Comparison of ENCODE assay signal across 8 cellular contexts in the genomic region with DNA sequence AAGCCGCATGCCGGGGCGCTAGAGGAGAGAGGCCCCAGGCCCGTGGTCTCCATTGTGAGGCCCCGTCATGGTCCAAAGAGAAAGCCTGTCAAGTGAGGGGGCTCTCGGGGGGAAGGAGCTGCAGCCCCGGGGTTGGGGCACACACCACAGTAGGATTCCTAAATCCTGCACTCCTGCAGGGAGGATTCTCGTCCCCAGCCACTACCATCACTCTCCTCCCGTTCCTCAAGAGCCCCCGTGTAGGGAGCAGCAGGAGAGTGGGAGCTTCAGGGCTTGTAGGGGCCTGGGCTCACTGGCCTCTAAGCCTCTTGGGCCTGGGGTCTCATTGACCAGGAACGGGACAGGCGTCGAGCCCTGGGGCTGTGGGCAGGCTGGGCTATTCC. TPM values are rescaled to one million over a fixed set of nuclear protein-coding genes. Genes with fewer than 3 reads are reported as not detected.
DNase-seq lines count a peak whose midpoint lies in the region; ATAC-seq, FAIRE-seq and TF ChIP-seq lines count a peak whose summit lies in the region.

No MANE protein-coding gene starts in this region.

- H3K9ac ChIP-seq in adipocyte (ENCODE audit: low read length) = peak overlapping the region; percentile 91
- H3K9ac ChIP-seq in HepG2 (ENCODE audit: insufficient read depth, low read depth, low read length) = peak overlapping the region; percentile 76

- no peak for DNase-seq in T-helper 2 cell treated with Interferon-gamma antibody and Interleukin-4, amounts not matched to agents 5 μg/mL and 100 μg/mL, for 36 hours (ENCODE audit: low spot score)
- no peak for DNase-seq in T-helper 2 cell
- no peak for DNase-seq in adipocyte (ENCODE audit: low read depth)
- no peak for DNase-seq in HepG2 (ENCODE audit: low spot score)
- DNase-seq in thoracic aorta (ENCODE audit: low spot score) = no peak
- no peak for DNase-seq in kidney glomerular epithelial cell (lab: John Stamatoyannopoulos, UW)

- TF ChIP-seq CTCF in HepG2 (CRISPR knock-in tag; IDR thresholded peaks at IDR 0.05) (no peak), thoracic aorta (IDR thresholded peaks at IDR 0.05) (no peak)

- no peaks in the 10 kb centered on the region for H3K27me3 Mint-ChIP-seq in T-helper 2 cell treated with Interferon-gamma antibody and Interleukin-4, amounts not matched to agents 5 μg/mL and 100 μg/mL, for 36 hours (ENCODE audit: low read depth)

- H3K27me3 ChIP-seq in adipocyte (replicated peaks; ENCODE audit: control insufficient read depth, insufficient read depth, low read length) = no peaks in the 10 kb centered on the region
- no peaks in the 10 kb centered on the region; a peak in 1 of 5 replicates for H3K27me3 ChIP-seq in HepG2 (ENCODE audit: control insufficient read depth in 1 of 2, insufficient read depth in 2 of 2, low read length in 2 of 2)
- no peaks in the 10 kb centered on the region for H3K27me3 ChIP-seq in thoracic aorta (replicated peaks; ENCODE audit: insufficient read depth)

- peaks cover 7% of the 10 kb centered on the region for H3K4me1 Mint-ChIP-seq in T-helper 2 cell treated with Interferon-gamma antibody and Interleukin-4, amounts not matched to agents 5 μg/mL and 100 μg/mL, for 36 hours (ENCODE audit: low read depth)

- ATAC-seq in HepG2 (peak; percentile 12), thoracic aorta (ENCODE audit: insufficient number of reproducible peaks, low FRiP score, low read depth) (no peak), HG03175 (IDR thresholded peaks at IDR 0.05; ENCODE audit: unreplicated experiment) (no peak), GM21423 (IDR thresholded peaks at IDR 0.05; ENCODE audit: unreplicated experiment) (no peak)

- H3K79me2 ChIP-seq in HepG2 (ENCODE audit: insufficient read depth, low read length) = no peaks in the 10 kb centered on the region

- 9% methylated on average over 8 of the region's 13 CpGs for WGBS in HepG2 (ENCODE audit: low lambda C conversion rate)

- H3K4me1 ChIP-seq in adipocyte (ENCODE audit: control insufficient read depth, insufficient read depth, low read length) (peaks cover 23% of the 10 kb centered on the region), HepG2 (ENCODE audit: insufficient read depth, low read length) (peaks cover 38% of the 10 kb centered on the region), thoracic aorta (ENCODE audit: control insufficient read depth in 1 of 2, low read depth in 2 of 2) (peaks cover 14 to 24% of the 10 kb centered on the region in 2 donors)

- no peak overlapping the region for H2AFZ ChIP-seq in HepG2 (ENCODE audit: low read length)

- H3K4me3 Mint-ChIP-seq in T-helper 2 cell treated with Interferon-gamma antibody and Interleukin-4, amounts not matched to agents 5 μg/mL and 100 μg/mL, for 36 hours = peak overlapping the region; percentile 86

- in situ Hi-C loops in HepG2 (cut with HindIII; ENCODE audit: extremely low pct_ligation_motif_present, low pct_unique_long_range_greater_than_20kb) = loop anchor here (5.0 to 10.0 kb wide), 2 partner anchors 140 to 267 kb away; a partner anchor contains a TSS

- no peak for TF ChIP-seq POLR2A in HepG2 (IDR thresholded peaks at IDR 0.05; ENCODE audit: insufficient read depth in 1 of 2, low read depth in 2 of 2, low read length in 2 of 2)

- TF ChIP-seq EP300 in HepG2 (IDR thresholded peaks at IDR 0.05; ENCODE audit: low read depth in 2 of 2, low read length in 2 of 2) (no peak), HepG2 (CRISPR knock-in tag; IDR thresholded peaks at IDR 0.05; ENCODE audit: borderline replicate concordance) (no peak)

- H3K9me3 ChIP-seq in adipocyte (ENCODE audit: control insufficient read depth, low read length) = no peaks in the 10 kb centered on the region
- H3K9me3 ChIP-seq in HepG2 (ENCODE audit: low read length) = no peaks in the 10 kb centered on the region
- H3K9me3 ChIP-seq in thoracic aorta = no peaks in the 10 kb centered on the region

- no peaks in the 10 kb centered on the region for H4K20me1 ChIP-seq in HepG2 (ENCODE audit: insufficient read depth, low read length)

- BruUV-seq in HepG2 (replicated peaks; lab: Mats Ljungman, UMichigan) = no TSS peak

- no peaks in the 10 kb centered on the region for H3K9me3 Mint-ChIP-seq in T-helper 2 cell treated with Interferon-gamma antibody and Interleukin-4, amounts not matched to agents 5 μg/mL and 100 μg/mL, for 36 hours

- POLR2A ChIA-PET in HepG2 (lab: Yijun Ruan, JAX) = interaction anchor here (0.9 to 3.8 kb wide), 7 partner anchors 52 to 417 kb away, joined by 4 to 28 read pairs (median 5); a partner anchor contains a TSS

- peak overlapping the region; percentile 80 for H3K4me3 ChIP-seq in adipocyte (ENCODE audit: low read length)
- peak overlapping the region; percentile 77 to 96 (median 88) for H3K4me3 ChIP-seq in HepG2 (replicated peaks in 1 of 3; ENCODE audit: insufficient read depth in 1 of 3, low read depth in 2 of 3, low read length in 3 of 3)
- H3K4me3 ChIP-seq in thoracic aorta = peak overlapping the region; percentile 92

- intact Hi-C loops in HepG2 (cut with micrococcal nuclease; ENCODE audit: unreplicated experiment) = no loop called here

- H3K27ac Mint-ChIP-seq in T-helper 2 cell treated with Interferon-gamma antibody and Interleukin-4, amounts not matched to agents 5 μg/mL and 100 μg/mL, for 36 hours = no peak overlapping the region

- H3K27ac ChIP-seq in HepG2 (ENCODE audit: extremely low read length, insufficient read depth, low read length) (peak overlapping the region; percentile 67), thoracic aorta (peak overlapping the region; percentile 81 to 90)

- no peak for FAIRE-seq in HepG2 (lab: Jason Lieb, UNC)

- TF ChIP-seq RAD21 in HepG2 (CRISPR knock-in tag; IDR thresholded peaks at IDR 0.05) = no peak

- H3K4me2 ChIP-seq in HepG2 (ENCODE audit: low read depth, low read length) = peak overlapping the region; percentile 98

- CTCF ChIA-PET in HepG2 (lab: Yijun Ruan, JAX; ENCODE audit: low intra/inter-chr PET ratio, low total read pairs) = interaction anchor here (1.1 to 4.2 kb wide), 8 partner anchors 14 to 173 kb away, joined by 3 to 118 read pairs (median 8); a partner anchor contains a TSS

- no peaks in the 10 kb centered on the region for H3K36me3 Mint-ChIP-seq in T-helper 2 cell treated with Interferon-gamma antibody and Interleukin-4, amounts not matched to agents 5 μg/mL and 100 μg/mL, for 36 hours (ENCODE audit: low read depth)

- H3K36me3 ChIP-seq in adipocyte (ENCODE audit: control insufficient read depth, insufficient read depth, low read length, severe bottlenecking) (no peaks in the 10 kb centered on the region), HepG2 (replicated peaks in 1 of 2; ENCODE audit: control insufficient read depth in 1 of 2, insufficient read depth in 2 of 2, low read length in 2 of 2) (peaks cover 0 to 3% of the 10 kb centered on the region in 2 experiments; a peak in 1 of 5 replicates), thoracic aorta (no peaks in the 10 kb centered on the region)

RNA-seq across cellular contexts. Expression of a gene that starts 0.8 kb away (rescaled TPM):
- total RNA-seq in HepG2 (2016; rRNA removed; fragmentation: Illumina TruSeq; extraction: Trizol) (1.7 and 3.1 TPM in 2 replicates), thoracic aorta (10 to 100 TPM in 1 of 2 donors, 1 to 10 TPM in 1; 6.6 to 11.9 TPM)
- total RNA-seq in HepG2 (2016; cell fraction: cytosol; rRNA removed; fragmentation: Illumina TruSeq; extraction: Trizol; ENCODE audit: low read depth) = 1.9 and 2.8 TPM in 2 replicates
- 2.1 and 4.2 TPM in 2 replicates for total RNA-seq in HepG2 (2016; cell fraction: insoluble cytoplasmic fraction; rRNA removed; fragmentation: Illumina TruSeq; extraction: Trizol)
- total RNA-seq in HepG2 (2016; cell fraction: membrane; rRNA removed; fragmentation: Illumina TruSeq; extraction: Trizol) = 2.2 and 3.5 TPM in 2 replicates
- 1.9 and 4.3 TPM in 2 replicates for total RNA-seq in HepG2 (2016; cell fraction: nucleus; rRNA removed; fragmentation: Illumina TruSeq; extraction: Trizol)
- polyA plus RNA-seq in HepG2 (2011; rRNA removed) = 1.5 and 2.0 TPM in 2 replicates
- 1.8 and 2.8 TPM in 2 replicates for polyA plus RNA-seq in HepG2 (2011; cell fraction: cytosol; rRNA removed)
- polyA plus RNA-seq in HepG2 (2011; cell fraction: nucleus; rRNA removed) = 7.9 and 8.0 TPM in 2 replicates
- polyA plus RNA-seq in HepG2 (2012) = 1.3 and 1.7 TPM in 2 replicates
- 1.6 and 2.1 TPM in 2 replicates for polyA plus RNA-seq in HepG2 (2016; cell fraction: cytosol; fragmentation: Illumina TruSeq; extraction: Trizol; ENCODE audit: low read depth)
- 2.2 and 3.1 TPM in 2 replicates for polyA plus RNA-seq in HepG2 (2016; cell fraction: insoluble cytoplasmic fraction; fragmentation: Illumina TruSeq; extraction: Trizol; ENCODE audit: low read depth)
- polyA plus RNA-seq in HepG2 (2016; cell fraction: membrane; fragmentation: Illumina TruSeq; extraction: Trizol; ENCODE audit: low read depth) = 2.3 and 2.5 TPM in 2 replicates
- 5.2 and 6.4 TPM in 2 replicates for polyA plus RNA-seq in HepG2 (2016; cell fraction: nucleus; fragmentation: Illumina TruSeq; extraction: Trizol; ENCODE audit: insufficient read depth, low read depth)
- 0.12 and 1.3 TPM in 2 replicates for polyA minus RNA-seq in HepG2 (2011; rRNA and poly(A)+ RNA removed; ENCODE audit: low replicate concordance)
- polyA minus RNA-seq in HepG2 (2011; cell fraction: cytosol; rRNA and poly(A)+ RNA removed) = 0.53 and 0.79 TPM in 2 replicates
- 0.62 and 0.64 TPM in 2 replicates for polyA minus RNA-seq in HepG2 (2011; cell fraction: nucleus; rRNA and poly(A)+ RNA removed)

RNA-seq across cellular contexts. Expression of a gene that starts 0.9 kb away (rescaled TPM):
- 20.8 and 21.4 TPM in 2 replicates for total RNA-seq in HepG2 (2016; rRNA removed; fragmentation: Illumina TruSeq; extraction: Trizol)
- total RNA-seq in HepG2 (2016; cell fraction: cytosol; rRNA removed; fragmentation: Illumina TruSeq; extraction: Trizol; ENCODE audit: low read depth) = 10.8 and 12.4 TPM in 2 replicates
- total RNA-seq in HepG2 (2016; cell fraction: insoluble cytoplasmic fraction; rRNA removed; fragmentation: Illumina TruSeq; extraction: Trizol) = 17.9 and 24.2 TPM in 2 replicates
- 17.6 and 19.5 TPM in 2 replicates for total RNA-seq in HepG2 (2016; cell fraction: membrane; rRNA removed; fragmentation: Illumina TruSeq; extraction: Trizol)
- total RNA-seq in HepG2 (2016; cell fraction: nucleus; rRNA removed; fragmentation: Illumina TruSeq; extraction: Trizol) = 13.8 and 15.4 TPM in 2 replicates
- polyA plus RNA-seq in HepG2 (2011; rRNA removed) = 10.8 and 12.2 TPM in 2 replicates
- polyA plus RNA-seq in HepG2 (2011; cell fraction: cytosol; rRNA removed) = 6.0 and 11.2 TPM in 2 replicates
- 29.2 and 37.2 TPM in 2 replicates for polyA plus RNA-seq in HepG2 (2011; cell fraction: nucleus; rRNA removed)
- polyA plus RNA-seq in HepG2 (2012) = 9.4 and 12.3 TPM in 2 replicates
- polyA plus RNA-seq in HepG2 (2016; cell fraction: cytosol; fragmentation: Illumina TruSeq; extraction: Trizol; ENCODE audit: low read depth) = 11.8 and 13.2 TPM in 2 replicates
- polyA plus RNA-seq in HepG2 (2016; cell fraction: insoluble cytoplasmic fraction; fragmentation: Illumina TruSeq; extraction: Trizol; ENCODE audit: low read depth) = 18.0 and 18.5 TPM in 2 replicates
- polyA plus RNA-seq in HepG2 (2016; cell fraction: membrane; fragmentation: Illumina TruSeq; extraction: Trizol; ENCODE audit: low read depth) = 9.5 and 15.3 TPM in 2 replicates
- polyA plus RNA-seq in HepG2 (2016; cell fraction: nucleus; fragmentation: Illumina TruSeq; extraction: Trizol; ENCODE audit: insufficient read depth, low read depth) = 33.6 and 35.0 TPM in 2 replicates
- polyA minus RNA-seq in HepG2 (2011; rRNA and poly(A)+ RNA removed; ENCODE audit: low replicate concordance) = 6.6 and 7.1 TPM in 2 replicates
- polyA minus RNA-seq in HepG2 (2011; cell fraction: cytosol; rRNA and poly(A)+ RNA removed) = 4.5 and 7.8 TPM in 2 replicates
- polyA minus RNA-seq in HepG2 (2011; cell fraction: nucleus; rRNA and poly(A)+ RNA removed) = 3.6 and 3.9 TPM in 2 replicates
- 10 to 100 TPM; 15.4 to 17.6 TPM for total RNA-seq in thoracic aorta

RNA-seq across cellular contexts. Expression of a gene that starts 6.7 kb away (rescaled TPM):
- 3.0 and 4.3 TPM in 2 replicates for total RNA-seq in HepG2 (2016; rRNA removed; fragmentation: Illumina TruSeq; extraction: Trizol)
- total RNA-seq in HepG2 (2016; cell fraction: cytosol; rRNA removed; fragmentation: Illumina TruSeq; extraction: Trizol; ENCODE audit: low read depth) = 22.8 and 24.1 TPM in 2 replicates
- 2.5 and 4.0 TPM in 2 replicates for total RNA-seq in HepG2 (2016; cell fraction: insoluble cytoplasmic fraction; rRNA removed; fragmentation: Illumina TruSeq; extraction: Trizol)
- 18.3 and 19.1 TPM in 2 replicates for total RNA-seq in HepG2 (2016; cell fraction: membrane; rRNA removed; fragmentation: Illumina TruSeq; extraction: Trizol)
- total RNA-seq in HepG2 (2016; cell fraction: nucleus; rRNA removed; fragmentation: Illumina TruSeq; extraction: Trizol) = 1.6 and 2.2 TPM in 2 replicates
- polyA plus RNA-seq in HepG2 (2011; rRNA removed) = 3.5 and 3.6 TPM in 2 replicates
- 4.3 and 6.9 TPM in 2 replicates for polyA plus RNA-seq in HepG2 (2011; cell fraction: cytosol; rRNA removed)
- 2.8 and 3.0 TPM in 2 replicates for polyA plus RNA-seq in HepG2 (2011; cell fraction: nucleus; rRNA removed)
- 1.3 and 2.2 TPM in 2 replicates for polyA plus RNA-seq in HepG2 (2012)
- 26.8 and 27.5 TPM in 2 replicates for polyA plus RNA-seq in HepG2 (2016; cell fraction: cytosol; fragmentation: Illumina TruSeq; extraction: Trizol; ENCODE audit: low read depth)
- 2.2 and 3.0 TPM in 2 replicates for polyA plus RNA-seq in HepG2 (2016; cell fraction: insoluble cytoplasmic fraction; fragmentation: Illumina TruSeq; extraction: Trizol; ENCODE audit: low read depth)
- polyA plus RNA-seq in HepG2 (2016; cell fraction: membrane; fragmentation: Illumina TruSeq; extraction: Trizol; ENCODE audit: low read depth) = 17.4 and 17.7 TPM in 2 replicates
- 1.5 and 2.9 TPM in 2 replicates for polyA plus RNA-seq in HepG2 (2016; cell fraction: nucleus; fragmentation: Illumina TruSeq; extraction: Trizol; ENCODE audit: insufficient read depth, low read depth)
- 2.8 and 3.8 TPM in 2 replicates for polyA minus RNA-seq in HepG2 (2011; rRNA and poly(A)+ RNA removed; ENCODE audit: low replicate concordance)
- 0.79 and 2.1 TPM in 2 replicates for polyA minus RNA-seq in HepG2 (2011; cell fraction: cytosol; rRNA and poly(A)+ RNA removed)
- polyA minus RNA-seq in HepG2 (2011; cell fraction: nucleus; rRNA and poly(A)+ RNA removed) = 0.50 and 0.77 TPM in 2 replicates
- total RNA-seq in thoracic aorta = 10 to 100 TPM in 1 of 2 donors, 1 to 10 TPM in 1; 5.7 to 10.7 TPM

RNA-seq across cellular contexts. Expression of a gene that starts 7.4 kb away (rescaled TPM):
- total RNA-seq in HepG2 (2016; rRNA removed; fragmentation: Illumina TruSeq; extraction: Trizol) = 26.1 and 32.6 TPM in 2 replicates
- total RNA-seq in HepG2 (2016; cell fraction: cytosol; rRNA removed; fragmentation: Illumina TruSeq; extraction: Trizol; ENCODE audit: low read depth) = 11.9 and 12.4 TPM in 2 replicates
- 22.4 and 31.8 TPM in 2 replicates for total RNA-seq in HepG2 (2016; cell fraction: insoluble cytoplasmic fraction; rRNA removed; fragmentation: Illumina TruSeq; extraction: Trizol)
- total RNA-seq in HepG2 (2016; cell fraction: membrane; rRNA removed; fragmentation: Illumina TruSeq; extraction: Trizol) = 20.9 and 24.1 TPM in 2 replicates
- 18.3 and 24.0 TPM in 2 replicates for total RNA-seq in HepG2 (2016; cell fraction: nucleus; rRNA removed; fragmentation: Illumina TruSeq; extraction: Trizol)
- polyA plus RNA-seq in HepG2 (2011; rRNA removed) = 37.1 and 38.3 TPM in 2 replicates
- polyA plus RNA-seq in HepG2 (2011; cell fraction: cytosol; rRNA removed) = 15.3 and 28.8 TPM in 2 replicates
- 82.8 and 84.5 TPM in 2 replicates for polyA plus RNA-seq in HepG2 (2011; cell fraction: nucleus; rRNA removed)
- polyA plus RNA-seq in HepG2 (2012) = 28.9 and 29.0 TPM in 2 replicates
- polyA plus RNA-seq in HepG2 (2016; cell fraction: cytosol; fragmentation: Illumina TruSeq; extraction: Trizol; ENCODE audit: low read depth) = 18.7 and 21.0 TPM in 2 replicates
- polyA plus RNA-seq in HepG2 (2016; cell fraction: insoluble cytoplasmic fraction; fragmentation: Illumina TruSeq; extraction: Trizol; ENCODE audit: low read depth) = 30.7 and 42.2 TPM in 2 replicates
- polyA plus RNA-seq in HepG2 (2016; cell fraction: membrane; fragmentation: Illumina TruSeq; extraction: Trizol; ENCODE audit: low read depth) = 29.3 and 29.6 TPM in 2 replicates
- polyA plus RNA-seq in HepG2 (2016; cell fraction: nucleus; fragmentation: Illumina TruSeq; extraction: Trizol; ENCODE audit: insufficient read depth, low read depth) = 42.9 and 46.5 TPM in 2 replicates
- polyA minus RNA-seq in HepG2 (2011; rRNA and poly(A)+ RNA removed; ENCODE audit: low replicate concordance) = 39.4 and 41.0 TPM in 2 replicates
- 18.9 and 21.7 TPM in 2 replicates for polyA minus RNA-seq in HepG2 (2011; cell fraction: cytosol; rRNA and poly(A)+ RNA removed)
- polyA minus RNA-seq in HepG2 (2011; cell fraction: nucleus; rRNA and poly(A)+ RNA removed) = 18.6 and 22.8 TPM in 2 replicates
- total RNA-seq in thoracic aorta = 10 to 100 TPM; 16.9 to 20.4 TPM

RNA-seq across cellular contexts. Expression of a gene that starts 22.5 kb away (rescaled TPM):
- total RNA-seq in HepG2 (2016; rRNA removed; fragmentation: Illumina TruSeq; extraction: Trizol) (0.91 and 1.3 TPM in 2 replicates), thoracic aorta (1 to 10 TPM in 1 of 2 donors, under 1 TPM in 1; 0.42 to 1.2 TPM)
- 0.35 TPM in 1 of 2 replicates, not detected in the other for total RNA-seq in HepG2 (2016; cell fraction: cytosol; rRNA removed; fragmentation: Illumina TruSeq; extraction: Trizol; ENCODE audit: low read depth)
- total RNA-seq in HepG2 (2016; cell fraction: insoluble cytoplasmic fraction; rRNA removed; fragmentation: Illumina TruSeq; extraction: Trizol) = 0.70 and 1.1 TPM in 2 replicates
- total RNA-seq in HepG2 (2016; cell fraction: membrane; rRNA removed; fragmentation: Illumina TruSeq; extraction: Trizol) = 0.53 and 0.79 TPM in 2 replicates
- 1.4 and 1.8 TPM in 2 replicates for total RNA-seq in HepG2 (2016; cell fraction: nucleus; rRNA removed; fragmentation: Illumina TruSeq; extraction: Trizol)
- polyA plus RNA-seq in HepG2 (2011; rRNA removed) = 2.7 and 3.9 TPM in 2 replicates
- polyA plus RNA-seq in HepG2 (2011; cell fraction: cytosol; rRNA removed) = 1.2 and 1.7 TPM in 2 replicates
- polyA plus RNA-seq in HepG2 (2011; cell fraction: nucleus; rRNA removed) = 44.9 and 54.0 TPM in 2 replicates
- polyA plus RNA-seq in HepG2 (2012) = 3.5 and 5.1 TPM in 2 replicates
- polyA plus RNA-seq in HepG2 (2016; cell fraction: cytosol; fragmentation: Illumina TruSeq; extraction: Trizol; ENCODE audit: low read depth) = 0.63 and 0.69 TPM in 2 replicates
- polyA plus RNA-seq in HepG2 (2016; cell fraction: insoluble cytoplasmic fraction; fragmentation: Illumina TruSeq; extraction: Trizol; ENCODE audit: low read depth) = 0.79 and 1.0 TPM in 2 replicates
- 0.58 and 0.64 TPM in 2 replicates for polyA plus RNA-seq in HepG2 (2016; cell fraction: membrane; fragmentation: Illumina TruSeq; extraction: Trizol; ENCODE audit: low read depth)
- 6.0 and 8.0 TPM in 2 replicates for polyA plus RNA-seq in HepG2 (2016; cell fraction: nucleus; fragmentation: Illumina TruSeq; extraction: Trizol; ENCODE audit: insufficient read depth, low read depth)
- polyA minus RNA-seq in HepG2 (2011; rRNA and poly(A)+ RNA removed; ENCODE audit: low replicate concordance) = 0.23 and 5.9 TPM in 2 replicates
- 1.2 and 3.3 TPM in 2 replicates for polyA minus RNA-seq in HepG2 (2011; cell fraction: cytosol; rRNA and poly(A)+ RNA removed)
- polyA minus RNA-seq in HepG2 (2011; cell fraction: nucleus; rRNA and poly(A)+ RNA removed) = 8.9 and 9.2 TPM in 2 replicates
